In genomic region chr19:18416778-18417249, GRCh38 we compare ENCODE assay signal across 8 cellular contexts. TPM values are rescaled to one million over a fixed set of nuclear protein-coding genes. Genes with fewer than 3 reads are reported as not detected.
DNase-seq lines count a peak whose midpoint lies in the region; ATAC-seq lines count a peak whose summit lies in the region.

No MANE protein-coding gene starts in this region.

- no peak for ATAC-seq in GM21528 (IDR thresholded peaks at IDR 0.05; ENCODE audit: low FRiP score, unreplicated experiment)

- peaks cover 66% of the 10 kb centered on the region for H3K4me1 ChIP-seq in skeletal muscle satellite cell (ENCODE audit: control insufficient read depth, insufficient read depth, low read length)

- H3K9ac ChIP-seq in skeletal muscle satellite cell (ENCODE audit: low read depth, low read length), result peak overlapping the region; percentile 84

- peak; percentile 92 for DNase-seq in GDM1 (lab: John Stamatoyannopoulos, UW)
- DNase-seq in NCI-H1930 (lab: John Stamatoyannopoulos, UW), result peak; percentile 49 to 62
- DNase-seq in T1000 (lab: John Stamatoyannopoulos, UW), result peak; percentile 72
- DNase-seq in caudate nucleus (lab: John Stamatoyannopoulos, UW), result peak in 59 of 61 donors; percentile 13 to 91 (median 68)
- DNase-seq in iPS-NIHi7 (ENCODE audit: extremely low spot score), result peak; percentile 80
- DNase-seq in middle frontal gyrus (ENCODE audit: extremely low spot score, low spot score), result no peak

- H3K27me3 ChIP-seq in skeletal muscle satellite cell (ENCODE audit: control insufficient read depth, insufficient read depth, low read length), result no peaks in the 10 kb centered on the region

- no peaks in the 10 kb centered on the region for H3K36me3 ChIP-seq in skeletal muscle satellite cell (ENCODE audit: insufficient read depth, low read length)

- peak overlapping the region; percentile 62 for H3K4me3 ChIP-seq in skeletal muscle satellite cell (ENCODE audit: low read length)

- H3K27ac ChIP-seq in caudate nucleus (ENCODE audit: low read depth, low read length), result peak overlapping the region; percentile 95

- no peaks in the 10 kb centered on the region for H3K9me3 ChIP-seq in skeletal muscle satellite cell (replicated peaks; ENCODE audit: low read length)

- H3K4me2 ChIP-seq in skeletal muscle satellite cell (ENCODE audit: low read length), result peak overlapping the region; percentile 88

RNA-seq across cellular contexts. Expression of gene SSBP4, which starts 2.4 kb away (rescaled TPM):
- 72.2 and 73.2 TPM in 2 replicates for total RNA-seq in skeletal muscle satellite cell (2012; rRNA removed)

RNA-seq across cellular contexts. Expression of gene LRRC25, which starts 19.4 kb away (rescaled TPM):
- total RNA-seq in skeletal muscle satellite cell (2012; rRNA removed), result not detected in 2 replicates

RNA-seq across cellular contexts. Expression of gene ISYNA1, which starts 21.1 kb away (rescaled TPM):
- 2.0 and 5.1 TPM in 2 replicates for total RNA-seq in skeletal muscle satellite cell (2012; rRNA removed)

RNA-seq across cellular contexts. Expression of gene GDF15, which starts 30.9 kb away (rescaled TPM):
- 11.1 and 73.8 TPM in 2 replicates for total RNA-seq in skeletal muscle satellite cell (2012; rRNA removed)
